Comparison of ENCODE assay signal across 9 cellular contexts in the genomic region with DNA sequence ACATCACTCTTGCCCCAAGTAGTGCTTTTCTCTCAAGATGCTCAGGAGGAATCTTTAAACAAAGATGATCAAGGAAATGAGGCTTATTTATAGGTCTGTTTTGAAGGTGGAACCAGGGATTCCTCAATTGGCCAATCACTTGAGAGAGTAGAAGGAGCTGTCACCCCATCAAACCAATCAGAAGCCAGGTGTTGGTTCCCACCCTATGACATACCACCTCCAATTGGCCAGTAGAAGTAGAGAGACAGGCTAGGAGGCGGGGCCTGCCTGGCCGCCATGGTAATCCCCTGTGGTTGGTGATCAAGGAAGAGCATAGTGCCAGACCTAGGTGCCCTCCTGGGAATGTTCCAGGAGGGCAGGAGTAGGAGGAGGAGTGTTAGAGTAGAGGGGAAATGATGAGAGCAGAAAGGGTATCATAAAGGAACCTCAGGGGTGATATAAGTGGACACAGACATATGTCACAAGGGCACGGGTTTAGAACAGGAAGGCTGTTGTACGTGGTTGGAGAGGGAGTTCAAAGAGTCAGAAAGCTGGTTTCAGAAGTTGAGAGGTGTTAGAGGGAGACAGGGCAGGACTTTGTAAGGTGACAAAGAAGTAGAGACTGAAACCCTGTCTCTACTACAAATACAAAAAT. TPM values are rescaled to one million over a fixed set of nuclear protein-coding genes. Genes with fewer than 3 reads are reported as not detected.
DNase-seq lines count a peak whose midpoint lies in the region; ATAC-seq, FAIRE-seq and TF ChIP-seq lines count a peak whose summit lies in the region.
"Had no signal": no experiment of that assay in that cellular context is flagged by ENCODE, and none has a peak within 500 bp of the region (broad histone marks: within the 10 kb centered on the region; RNA-seq: fewer than 3 reads in every experiment).

No MANE protein-coding gene starts in this region.

- ATAC-seq in GM18511 (IDR thresholded peaks at IDR 0.05; ENCODE audit: unreplicated experiment): peak; percentile 87
- ATAC-seq in HG03460 (IDR thresholded peaks at IDR 0.05; ENCODE audit: unreplicated experiment): peak; percentile 59
- ATAC-seq in K562: peak; percentile 94
- no peak for ATAC-seq in psoas muscle

- POLR2A ChIA-PET in K562 (lab: Yijun Ruan, JAX): interaction anchor here (1.2 kb wide), 1 partner anchor 12 kb away, joined by 4 read pairs; no protein-coding TSS in a partner anchor

- H3K9me1 ChIP-seq in K562 (ENCODE audit: control insufficient read depth, insufficient read depth, low read length): no peaks in the 10 kb centered on the region

- in situ Hi-C loops in K562 (cut with MboI): no loop called here

- no peaks in the 10 kb centered on the region for H3K27me3 ChIP-seq in BLaER1
- H3K27me3 ChIP-seq in K562 (ENCODE audit: control insufficient read depth in 2 of 2, insufficient read depth in 2 of 2, low read length in 2 of 2): peaks cover 9 to 14% of the 10 kb centered on the region in 2 experiments; a peak in 4 of 5 replicates
- H3K27me3 ChIP-seq in right atrium auricular region: no peaks in the 10 kb centered on the region
- peaks cover 0 to 6% (median 0%) of the 10 kb centered on the region in 3 donors for H3K27me3 ChIP-seq in psoas muscle (ENCODE audit: insufficient read depth in 3 of 3, low read length in 2 of 3)

- DNase-seq in K562 (ENCODE audit: extremely low read depth in 1 of 4, low spot score in 3 of 4) (peak; percentile 24 to 79 (median 40)), right atrium auricular region (ENCODE audit: low spot score) (no peak), psoas muscle (no peak), NCI-H187 (lab: John Stamatoyannopoulos, UW) (no peak)
- DNase-seq in activated effector memory CD4-positive, alpha-beta T cell treated with Interleukin-2 at 50 U/mL for 16 hours: no peak

- FAIRE-seq in K562 (lab: Jason Lieb, UNC): no peak

- H3K4me2 ChIP-seq in BLaER1 (0 out of 2 replicates have a peak overlapping the region, but pooled peaks have one; percentile 2), K562 (ENCODE audit: insufficient read depth, low read length) (no peak overlapping the region)

- no TSS peak for BruUV-seq in K562 (replicated peaks; lab: Mats Ljungman, UMichigan)

- H3K36me3 ChIP-seq in BLaER1 (no peaks in the 10 kb centered on the region), K562 (ENCODE audit: control insufficient read depth, insufficient read depth, low read length) (no peaks in the 10 kb centered on the region), right atrium auricular region (no peaks in the 10 kb centered on the region), psoas muscle (ENCODE audit: insufficient read depth in 1 of 2, low read depth in 1 of 2) (no peaks in the 10 kb centered on the region)

- CTCF ChIA-PET in K562 (lab: Yijun Ruan, JAX; ENCODE audit: low intra/inter-chr PET ratio): no interaction called here

- 8% methylated on average over 4 of the region's 4 CpGs for WGBS in K562 (ENCODE audit: insufficient coverage, low coverage, missing lambda C conversion rate)
- WGBS in psoas muscle, 3 donors: 56 to 65% (median 61%) methylated on average over 4 of the region's 4 CpGs

- peak overlapping the region; percentile 56; the same call in 1 of the 2 replicates for H2AFZ ChIP-seq in K562 (ENCODE audit: low read depth, low read length)

- no peak for TF ChIP-seq EP300 in K562 (IDR thresholded peaks at IDR 0.05; ENCODE audit: low read length)

- H3K9me3 ChIP-seq in BLaER1 (no peaks in the 10 kb centered on the region), K562 (replicated peaks; ENCODE audit: control insufficient read depth, insufficient read depth, low read depth, low read length) (no peaks in the 10 kb centered on the region), right atrium auricular region (no peaks in the 10 kb centered on the region), psoas muscle (no peaks in the 10 kb centered on the region)

- H4K20me1 ChIP-seq in BLaER1: no peaks in the 10 kb centered on the region
- H4K20me1 ChIP-seq in K562 (replicated peaks; ENCODE audit: control insufficient read depth, insufficient read depth, low read length): no peaks in the 10 kb centered on the region

- H3K9ac ChIP-seq in BLaER1 (no peak overlapping the region), K562 (ENCODE audit: insufficient read depth in 1 of 2, low read depth in 2 of 2, low read length in 2 of 2) (no peak overlapping the region)

- no peak for TF ChIP-seq POLR2A in K562 (conservative IDR thresholded peaks at IDR 0.05)

- intact Hi-C loops in K562 (cut with micrococcal nuclease) (no loop called here), psoas muscle (cut with DNase I) (no loop called here)

- H3K79me2 ChIP-seq in K562 (ENCODE audit: control insufficient read depth, insufficient read depth, low read length): no peaks in the 10 kb centered on the region

- no peak for TF ChIP-seq RAD21 in K562 (CRISPR knock-in tag; conservative IDR thresholded peaks at IDR 0.05 in 1 of 2, IDR thresholded peaks at IDR 0.05 in 1 of 2)

- no peak overlapping the region for H3K27ac ChIP-seq in BLaER1
- no peak overlapping the region for H3K27ac ChIP-seq in K562 (ENCODE audit: extremely low read depth, low read depth, low read length)
- no peak overlapping the region for H3K27ac ChIP-seq in right atrium auricular region
- no peak overlapping the region for H3K27ac ChIP-seq in psoas muscle

- TF ChIP-seq CTCF in K562 (IDR thresholded peaks at IDR 0.05 in 2 of 3, conservative IDR thresholded peaks at IDR 0.05 in 1 of 3; ENCODE audit: insufficient read depth in 2 of 3, low read depth in 1 of 3, low read length in 3 of 3) (no peak), right atrium auricular region (IDR thresholded peaks at IDR 0.05) (no peak), psoas muscle (IDR thresholded peaks at IDR 0.05) (no peak)

- H3K4me3 ChIP-seq in BLaER1 (no peak overlapping the region), K562 (no peak overlapping the region), right atrium auricular region (no peak overlapping the region), psoas muscle (no peak overlapping the region)

- H3K4me1 ChIP-seq in BLaER1: peaks cover 6% of the 10 kb centered on the region; the same call in 1 of the 2 replicates
- H3K4me1 ChIP-seq in K562 (replicated peaks in 1 of 2; ENCODE audit: control insufficient read depth in 2 of 2, insufficient read depth in 2 of 2, low read length in 2 of 2): no peaks in the 10 kb centered on the region; a peak in 1 of 5 replicates
- no peaks in the 10 kb centered on the region for H3K4me1 ChIP-seq in right atrium auricular region
- H3K4me1 ChIP-seq in psoas muscle: no peaks in the 10 kb centered on the region

RNA-seq across cellular contexts. Expression of a gene that starts 10.5 kb away (rescaled TPM):
- total RNA-seq in K562 (2011; cell fraction: chromatin; rRNA removed; ENCODE audit: low replicate concordance): not detected in 2 replicates
- not detected in 2 replicates for total RNA-seq in K562 (2011; cell fraction: nucleolus; rRNA removed)
- total RNA-seq in K562 (2011; cell fraction: nucleoplasm; rRNA removed): not detected in 2 replicates
- total RNA-seq in K562 (2014; rRNA removed): not detected in 2 replicates
- total RNA-seq in K562 (2014; rRNA removed; fragmentation: Illumina TruSeq; extraction: Trizol): not detected in 2 replicates
- total RNA-seq in K562 (2015; rRNA removed; fragmentation: Illumina TruSeq; extraction: Trizol): not detected in 2 replicates
- total RNA-seq in K562 (2021): not detected in 2 replicates
- polyA plus RNA-seq in K562 (2011; rRNA removed): not detected in 2 replicates
- not detected in 2 replicates for polyA plus RNA-seq in K562 (2011; cell fraction: cytosol; rRNA removed)
- not detected in 2 replicates for polyA plus RNA-seq in K562 (2011; cell fraction: nucleus; rRNA removed)
- not detected in 2 replicates for polyA plus RNA-seq in K562 (2012)
- polyA plus RNA-seq in K562 (2014; fragmentation: Illumina TruSeq; extraction: Trizol): not detected in 2 replicates
- polyA plus RNA-seq in K562 (2014; fragmentation: Nextera tagmentation; extraction: Ambion mirVana): not detected
- polyA plus RNA-seq in K562 (2014; rRNA removed): not detected in 2 replicates
- not detected in 2 replicates for polyA minus RNA-seq in K562 (2011; rRNA and poly(A)+ RNA removed)
- polyA minus RNA-seq in K562 (2011; cell fraction: cytosol; rRNA and poly(A)+ RNA removed): not detected in 2 replicates
- not detected in 2 replicates for polyA minus RNA-seq in K562 (2011; cell fraction: nucleus; rRNA and poly(A)+ RNA removed)
- total RNA-seq in right atrium auricular region: not detected
- total RNA-seq in psoas muscle: not detected
- polyA plus RNA-seq in psoas muscle: not detected
- total RNA-seq: myocyte had no signal

RNA-seq across cellular contexts. Expression of a gene that starts 16.1 kb away (rescaled TPM):
- total RNA-seq in K562 (2011; cell fraction: chromatin; rRNA removed; ENCODE audit: low replicate concordance): 51.5 and 132 TPM in 2 replicates
- 81.6 and 90.9 TPM in 2 replicates for total RNA-seq in K562 (2011; cell fraction: nucleolus; rRNA removed)
- 63.4 TPM in 2 replicates for total RNA-seq in K562 (2011; cell fraction: nucleoplasm; rRNA removed)
- total RNA-seq in K562 (2014; rRNA removed) (34.1 and 42.5 TPM in 2 replicates), K562 (2014; rRNA removed; fragmentation: Illumina TruSeq; extraction: Trizol) (9.0 and 10.9 TPM in 2 replicates), K562 (2015; rRNA removed; fragmentation: Illumina TruSeq; extraction: Trizol) (11.3 and 12.1 TPM in 2 replicates), K562 (2021) (38.1 and 41.3 TPM in 2 replicates), right atrium auricular region (1 to 10 TPM; 2.2 to 3.9 TPM), psoas muscle (1 to 10 TPM; 2.5 to 6.1 (median 4.8) TPM)
- polyA plus RNA-seq in K562 (2011; rRNA removed) (14.2 and 19.9 TPM in 2 replicates), K562 (2014; fragmentation: Illumina TruSeq; extraction: Trizol) (14.8 and 20.5 TPM in 2 replicates), K562 (2014; fragmentation: Nextera tagmentation; extraction: Ambion mirVana) (1 to 10 TPM; 3.5 to 4.1 TPM), K562 (2014; rRNA removed) (37.8 and 38.3 TPM in 2 replicates), psoas muscle (1 to 10 TPM; 3.3 to 3.9 (median 3.6) TPM)
- polyA plus RNA-seq in K562 (2011; cell fraction: cytosol; rRNA removed): 12.2 and 17.1 TPM in 2 replicates
- polyA plus RNA-seq in K562 (2011; cell fraction: nucleus; rRNA removed): 161 and 209 TPM in 2 replicates
- polyA plus RNA-seq in K562 (2012): 23.5 and 33.1 TPM in 2 replicates
- polyA minus RNA-seq in K562 (2011; rRNA and poly(A)+ RNA removed): 3.4 and 5.9 TPM in 2 replicates
- polyA minus RNA-seq in K562 (2011; cell fraction: cytosol; rRNA and poly(A)+ RNA removed): 7.5 and 8.7 TPM in 2 replicates
- polyA minus RNA-seq in K562 (2011; cell fraction: nucleus; rRNA and poly(A)+ RNA removed): 20.7 and 21.9 TPM in 2 replicates

RNA-seq across cellular contexts. Expression of a gene that starts 32.4 kb away (rescaled TPM):
- 12.1 and 19.6 TPM in 2 replicates for total RNA-seq in K562 (2011; cell fraction: chromatin; rRNA removed; ENCODE audit: low replicate concordance)
- total RNA-seq in K562 (2011; cell fraction: nucleolus; rRNA removed): 19.0 and 21.1 TPM in 2 replicates
- 19.6 and 26.1 TPM in 2 replicates for total RNA-seq in K562 (2011; cell fraction: nucleoplasm; rRNA removed)
- total RNA-seq in K562 (2014; rRNA removed) (132 and 171 TPM in 2 replicates), K562 (2014; rRNA removed; fragmentation: Illumina TruSeq; extraction: Trizol) (12.7 and 20.7 TPM in 2 replicates), K562 (2015; rRNA removed; fragmentation: Illumina TruSeq; extraction: Trizol) (46.4 and 51.5 TPM in 2 replicates), K562 (2021) (145 and 149 TPM in 2 replicates), right atrium auricular region (10 to 100 TPM; 40.4 to 52.4 TPM), psoas muscle (10 to 100 TPM; 50.1 to 68.1 (median 59.1) TPM)
- polyA plus RNA-seq in K562 (2011; rRNA removed) (31.8 and 46.6 TPM in 2 replicates), K562 (2014; fragmentation: Illumina TruSeq; extraction: Trizol) (32.4 and 69.0 TPM in 2 replicates), K562 (2014; fragmentation: Nextera tagmentation; extraction: Ambion mirVana) (1 to 10 TPM; 5.7 to 8.2 TPM), K562 (2014; rRNA removed) (96.7 and 123 TPM in 2 replicates), psoas muscle (10 to 100 TPM; 53.2 to 69.1 (median 61.1) TPM)
- polyA plus RNA-seq in K562 (2011; cell fraction: cytosol; rRNA removed): 50.1 and 125 TPM in 2 replicates
- polyA plus RNA-seq in K562 (2011; cell fraction: nucleus; rRNA removed): 21.3 and 28.1 TPM in 2 replicates
- 85.2 and 92.8 TPM in 2 replicates for polyA plus RNA-seq in K562 (2012)
- 13.3 and 15.7 TPM in 2 replicates for polyA minus RNA-seq in K562 (2011; rRNA and poly(A)+ RNA removed)
- polyA minus RNA-seq in K562 (2011; cell fraction: cytosol; rRNA and poly(A)+ RNA removed): 37.6 and 41.4 TPM in 2 replicates
- polyA minus RNA-seq in K562 (2011; cell fraction: nucleus; rRNA and poly(A)+ RNA removed): 4.6 and 7.0 TPM in 2 replicates

RNA-seq across cellular contexts. Expression of a gene that starts 33.0 kb away (rescaled TPM):
- total RNA-seq in K562 (2011; cell fraction: chromatin; rRNA removed; ENCODE audit: low replicate concordance): 0.30 TPM in 1 of 2 replicates, not detected in the other
- total RNA-seq in K562 (2011; cell fraction: nucleolus; rRNA removed): 0.39 and 0.50 TPM in 2 replicates
- total RNA-seq in K562 (2011; cell fraction: nucleoplasm; rRNA removed): 0.22 TPM in 1 of 2 replicates, not detected in the other
- total RNA-seq in K562 (2014; rRNA removed): not detected in 2 replicates
- not detected in 2 replicates for total RNA-seq in K562 (2014; rRNA removed; fragmentation: Illumina TruSeq; extraction: Trizol)
- total RNA-seq in K562 (2015; rRNA removed; fragmentation: Illumina TruSeq; extraction: Trizol): not detected in 2 replicates
- not detected in 2 replicates for total RNA-seq in K562 (2021)
- 0.12 and 0.15 TPM in 2 replicates for polyA plus RNA-seq in K562 (2011; rRNA removed)
- polyA plus RNA-seq in K562 (2011; cell fraction: cytosol; rRNA removed): 0.12 and 0.16 TPM in 2 replicates
- polyA plus RNA-seq in K562 (2011; cell fraction: nucleus; rRNA removed): 0.38 and 0.51 TPM in 2 replicates
- 0.08 and 0.19 TPM in 2 replicates for polyA plus RNA-seq in K562 (2012)
- not detected in 2 replicates for polyA plus RNA-seq in K562 (2014; fragmentation: Illumina TruSeq; extraction: Trizol)
- not detected for polyA plus RNA-seq in K562 (2014; fragmentation: Nextera tagmentation; extraction: Ambion mirVana)
- not detected in 2 replicates for polyA plus RNA-seq in K562 (2014; rRNA removed)
- not detected in 2 replicates for polyA minus RNA-seq in K562 (2011; rRNA and poly(A)+ RNA removed)
- not detected in 2 replicates for polyA minus RNA-seq in K562 (2011; cell fraction: cytosol; rRNA and poly(A)+ RNA removed)
- polyA minus RNA-seq in K562 (2011; cell fraction: nucleus; rRNA and poly(A)+ RNA removed): not detected in 2 replicates
- total RNA-seq in right atrium auricular region: not detected
- total RNA-seq in psoas muscle: not detected
- not detected for polyA plus RNA-seq in psoas muscle
- total RNA-seq: myocyte had no signal

RNA-seq across cellular contexts. Expression of a gene that starts 45.1 kb away (rescaled TPM):
- total RNA-seq in K562 (2011; cell fraction: chromatin; rRNA removed; ENCODE audit: low replicate concordance): 0.97 TPM in 1 of 2 replicates, not detected in the other
- 1.3 and 1.7 TPM in 2 replicates for total RNA-seq in K562 (2011; cell fraction: nucleolus; rRNA removed)
- 0.73 and 0.76 TPM in 2 replicates for total RNA-seq in K562 (2011; cell fraction: nucleoplasm; rRNA removed)
- 3.0 and 3.5 TPM in 2 replicates for total RNA-seq in K562 (2014; rRNA removed)
- 0.11 TPM in 1 of 2 replicates, not detected in the other for total RNA-seq in K562 (2014; rRNA removed; fragmentation: Illumina TruSeq; extraction: Trizol)
- 0.57 and 1.2 TPM in 2 replicates for total RNA-seq in K562 (2015; rRNA removed; fragmentation: Illumina TruSeq; extraction: Trizol)
- 2.9 and 3.7 TPM in 2 replicates for total RNA-seq in K562 (2021)
- 0.22 and 0.33 TPM in 2 replicates for polyA plus RNA-seq in K562 (2011; rRNA removed)
- 0.28 and 1.6 TPM in 2 replicates for polyA plus RNA-seq in K562 (2011; cell fraction: cytosol; rRNA removed)
- polyA plus RNA-seq in K562 (2011; cell fraction: nucleus; rRNA removed): 0.42 and 2.4 TPM in 2 replicates
- 2.7 TPM in 2 replicates for polyA plus RNA-seq in K562 (2012)
- polyA plus RNA-seq in K562 (2014; fragmentation: Illumina TruSeq; extraction: Trizol): 0.55 and 2.6 TPM in 2 replicates
- polyA plus RNA-seq in K562 (2014; fragmentation: Nextera tagmentation; extraction: Ambion mirVana): under 1 TPM; 0.11 to 0.13 TPM
- 2.4 and 2.6 TPM in 2 replicates for polyA plus RNA-seq in K562 (2014; rRNA removed)
- 0.14 TPM in 1 of 2 replicates, not detected in the other for polyA minus RNA-seq in K562 (2011; rRNA and poly(A)+ RNA removed)
- polyA minus RNA-seq in K562 (2011; cell fraction: cytosol; rRNA and poly(A)+ RNA removed): not detected in 2 replicates
- 0.94 and 1.1 TPM in 2 replicates for polyA minus RNA-seq in K562 (2011; cell fraction: nucleus; rRNA and poly(A)+ RNA removed)
- 1 to 10 TPM in 1 of 2 donors, not detected in 1; 1.2 TPM for total RNA-seq in right atrium auricular region
- not detected for total RNA-seq in psoas muscle
- under 1 TPM; 0.19 to 0.23 (median 0.20) TPM for polyA plus RNA-seq in psoas muscle
- total RNA-seq: myocyte had no signal

Comparison
In these comparisons a context has a peak if more than half of its experiments do, and no peak if none do; other contexts are left out.
1. ATAC-seq: peak in GM18511 (single experiment), HG03460 (single experiment) and K562 (single experiment); none in psoas muscle (0 of 4).
2. DNase-seq: peak in K562 (4 of 4); none in right atrium auricular region (single experiment), psoas muscle (0 of 2), NCI-H187 (0 of 2) and activated effector memory CD4-positive, alpha-beta T cell treated with Interleukin-2 at 50 U/mL for 16 hours (single experiment).